ENCODE assay signal across 9 cellular contexts in the genomic region with DNA sequence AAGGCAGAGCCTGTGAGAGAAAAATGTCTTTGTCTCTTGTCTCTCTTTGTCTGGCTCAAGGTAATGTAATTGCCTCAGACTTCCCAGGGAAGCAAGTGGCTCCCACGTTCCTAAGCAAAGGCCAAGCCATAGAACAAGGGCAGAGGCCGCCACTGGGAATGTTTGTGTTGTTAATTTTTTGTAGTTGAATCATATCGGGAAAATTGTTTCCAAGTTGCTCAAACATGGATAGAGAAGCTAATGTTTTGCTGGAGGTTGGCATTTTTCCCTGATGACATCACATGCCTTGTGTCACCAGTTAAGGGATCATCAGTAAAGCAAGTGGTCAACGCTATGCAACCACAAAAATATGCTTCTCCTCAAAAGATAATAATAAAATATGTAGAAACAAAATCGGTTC.
DNase-seq lines count a peak whose midpoint lies in the region; ATAC-seq and TF ChIP-seq lines count a peak whose summit lies in the region.
"Had no signal": no experiment of that assay in that cellular context is flagged by ENCODE, and none has a peak within 500 bp of the region (broad histone marks: within the 10 kb centered on the region; RNA-seq: fewer than 3 reads in every experiment).

No MANE protein-coding gene starts in this region.

- dilution Hi-C loops in mammary epithelial cell (cut with HindIII; ENCODE audit: low sequenced_read_pairs), result no loop called here

- H3K27me3 ChIP-seq in mammary epithelial cell (ENCODE audit: insufficient read depth, low read length) (no peaks in the 10 kb centered on the region), testis (no peaks in the 10 kb centered on the region)

- H4K20me1 ChIP-seq in mammary epithelial cell (ENCODE audit: insufficient read depth, low read length), result no peaks in the 10 kb centered on the region

- H3K4me1 ChIP-seq in mammary epithelial cell (ENCODE audit: insufficient read depth, low read length) (peaks cover 66% of the 10 kb centered on the region), testis (peaks cover 22% of the 10 kb centered on the region)

- H3K9ac ChIP-seq in mammary epithelial cell (ENCODE audit: insufficient read depth, low read length), result no peak overlapping the region

- WGBS in mammary epithelial cell (ENCODE audit: low coverage, missing lambda C conversion rate), result 3% methylated on average over 5 of the region's 5 CpGs
- WGBS in testis, 2 donors, result 24 to 37% methylated on average over 5 of the region's 5 CpGs

- H3K9me3 ChIP-seq in mammary epithelial cell (replicated peaks; ENCODE audit: insufficient read depth, low read length) (no peaks in the 10 kb centered on the region), testis (no peaks in the 10 kb centered on the region)

- peak overlapping the region; percentile 15 for H2AFZ ChIP-seq in mammary epithelial cell (ENCODE audit: low read depth, low read length)

- peak overlapping the region; percentile 28 for H3K4me2 ChIP-seq in mammary epithelial cell (ENCODE audit: insufficient read depth, low read depth, low read length)

- H3K27ac ChIP-seq in mammary epithelial cell (ENCODE audit: insufficient read depth, low read depth, low read length) (peak overlapping the region; percentile 68), testis (peak overlapping the region; percentile 52 to 65)

- H3K36me3 ChIP-seq in mammary epithelial cell (ENCODE audit: insufficient read depth, low read length), result no peaks in the 10 kb centered on the region
- H3K36me3 ChIP-seq in testis (ENCODE audit: low read depth, missing control alignments), result no peaks in the 10 kb centered on the region

- intact Hi-C loops in mammary epithelial cell (cut with micrococcal nuclease) (loop anchor here (1.0 to 5.0 kb wide), 2 partner anchors 33 to 54 kb away; no protein-coding TSS in a partner anchor), testis (cut with DNase I; ENCODE audit: low total_unique reads) (no loop called here)

- no peak for TF ChIP-seq POLR2A in testis (IDR thresholded peaks at IDR 0.05)

- in situ Hi-C loops in mammary epithelial cell (cut with MboI; ENCODE audit: low sequenced_read_pairs in 2 of 2), result no loop called here

- ATAC-seq in HG03095 (IDR thresholded peaks at IDR 0.05; ENCODE audit: unreplicated experiment) (no peak), HG03571 (IDR thresholded peaks at IDR 0.05; ENCODE audit: unreplicated experiment) (no peak)

- no peaks in the 10 kb centered on the region for H3K79me2 ChIP-seq in mammary epithelial cell (ENCODE audit: insufficient read depth, low read length)

- H3K4me3 ChIP-seq in mammary epithelial cell (replicated peaks in 1 of 3; ENCODE audit: insufficient read depth in 1 of 3, low read depth in 2 of 3, low read length in 3 of 3), result no peak overlapping the region
- H3K4me3 ChIP-seq in testis, result no peak overlapping the region

- DNase-seq in HS-5 (ENCODE audit: low read depth), result peak; percentile 99
- peak; percentile 87 for DNase-seq in mammary epithelial cell
- peak; percentile 81 for DNase-seq in islet precursor cell
- peak; percentile 77 for DNase-seq in testis
- no peak for DNase-seq in GM10248 (ENCODE audit: extremely low spot score)
- no peak for DNase-seq in putamen (ENCODE audit: low spot score)
- DNase-seq: H9 had no signal

- POLR2A ChIA-PET in GM10248 (lab: Yijun Ruan, JAX), result no interaction called here

- BruUV-seq in mammary epithelial cell (replicated peaks; lab: Mats Ljungman, UMichigan), result no TSS peak

- TF ChIP-seq CTCF in mammary epithelial cell (conservative IDR thresholded peaks at IDR 0.05 in 1 of 2, IDR thresholded peaks at IDR 0.05 in 1 of 2; ENCODE audit: extremely low read depth in 1 of 2, insufficient read depth in 1 of 2, low read depth in 1 of 2, low read length in 2 of 2), result no peak
- TF ChIP-seq CTCF in testis (IDR thresholded peaks at IDR 0.05), result no peak
- no peak for TF ChIP-seq CTCF in GM10248 (IDR thresholded peaks at IDR 0.05; ENCODE audit: control extremely low read depth, extremely low read depth, low read depth, missing control alignments)

- CTCF ChIA-PET in mammary epithelial cell (lab: Charles Lee; ENCODE audit: low non-redundant PET), result interaction anchor here (1.0 kb wide), 1 partner anchor 99 kb away, joined by 8 read pairs; no protein-coding TSS in a partner anchor
- CTCF ChIA-PET in GM10248 (lab: Yijun Ruan, JAX), result no interaction called here

Comparison
In these comparisons a context has a peak if more than half of its experiments do, and no peak if none do; other contexts are left out.
1. DNase-seq: peak in HS-5 (single experiment), mammary epithelial cell (single experiment), islet precursor cell (single experiment) and testis (single experiment); none in GM10248 (single experiment) and putamen (single experiment).